8 cellular contexts compared by ENCODE assay signal in genomic region chr4:118669220-118669619, GRCh38. TPM values are rescaled to one million over a fixed set of nuclear protein-coding genes. Genes with fewer than 3 reads are reported as not detected.
A peak's percentile ranks its signal among the peaks of the same experiment; 100 is the strongest.
DNase-seq lines count a peak whose midpoint lies in the region; ATAC-seq and TF ChIP-seq lines count a peak whose summit lies in the region.
"Not testable (repeated sequence)": the region's sequence is repeated elsewhere in the genome, so short reads cannot be mapped to it uniquely, and the experiment has no call there.

No MANE protein-coding gene starts in this region.

- H3K18ac ChIP-seq in H9 (ENCODE audit: insufficient read length, low read depth, low read length): not testable (repeated sequence)

- H3K4me1 ChIP-seq in A673 (ENCODE audit: insufficient read depth, low read length, poor library complexity, severe bottlenecking); H9 (ENCODE audit: insufficient read depth, low read length); PC-3 (ENCODE audit: insufficient read depth, low read length): not testable (repeated sequence)

- CTCF ChIA-PET in A673 (lab: Charles Lee); PC-3 (lab: Charles Lee): not testable (repeated sequence)

- H2BK15ac ChIP-seq in H9 (ENCODE audit: low read depth, low read length): not testable (repeated sequence)

- in situ Hi-C loops in astrocyte of the cerebellum (cut with HindIII; ENCODE audit: low sequenced_read_pairs): not testable (repeated sequence)

- not testable (repeated sequence) for ATAC-seq in PC-3

- not testable (repeated sequence) for H2AK5ac ChIP-seq in H9 (ENCODE audit: insufficient read length, low read length)

- not testable (repeated sequence) for H3K9me2 ChIP-seq in PC-3 (replicated peaks; ENCODE audit: low read length)

- H4K8ac ChIP-seq in H9 (replicated peaks; ENCODE audit: insufficient read length, low read depth, low read length): not testable (repeated sequence)

- no CpG with 5 or more reads among the region's 1 CpG for WGBS in H9 (ENCODE audit: extremely low coverage, insufficient read length, low lambda C conversion rate)

- not testable (repeated sequence) for H3T11ph ChIP-seq in H9 (ENCODE audit: low read length)

- H2BK20ac ChIP-seq in H9 (ENCODE audit: low read depth, low read length, poor library complexity, severe bottlenecking): not testable (repeated sequence)

- H3K4me2 ChIP-seq in H9 (ENCODE audit: insufficient read depth, insufficient read length, low read length); PC-3 (ENCODE audit: low read length): not testable (repeated sequence)

- not testable (repeated sequence) for H3K9me3 ChIP-seq in A673 (ENCODE audit: low read depth, low read length, poor library complexity, severe bottlenecking); H9 (ENCODE audit: control insufficient read depth, low read depth, low read length); PC-3 (ENCODE audit: low read length)

- H3K4ac ChIP-seq in H9 (ENCODE audit: low read depth, low read length): not testable (repeated sequence)

- not testable (repeated sequence) for H3K79me1 ChIP-seq in H9 (ENCODE audit: insufficient read depth, low read depth, low read length, poor library complexity, severe bottlenecking)

- H3K27ac Mint-ChIP-seq in H9: not testable (repeated sequence)

- POLR2A ChIA-PET in A673 (lab: Charles Lee; ENCODE audit: low non-redundant PET); PC-3 (lab: Charles Lee; ENCODE audit: unreplicated experiment): not testable (repeated sequence)

- not testable (repeated sequence) for H3K27me3 ChIP-seq in A673 (replicated peaks; ENCODE audit: insufficient read depth, low read depth, low read length, poor library complexity); H9 (ENCODE audit: insufficient read depth, low read length); PC-3 (ENCODE audit: low read length)

- TF ChIP-seq CTCF in A673 (conservative IDR thresholded peaks at IDR 0.05; ENCODE audit: low read depth, low read length); H9 (conservative IDR thresholded peaks at IDR 0.05); PC-3 (conservative IDR thresholded peaks at IDR 0.05; ENCODE audit: low read depth, low read length); astrocyte of the cerebellum (IDR thresholded peaks at IDR 0.05; ENCODE audit: low read depth, low read length, missing control alignments); fibroblast of the aortic adventitia (IDR thresholded peaks at IDR 0.05; ENCODE audit: insufficient read depth, low read length): not testable (repeated sequence)

- not testable (repeated sequence) for H4K91ac ChIP-seq in H9 (ENCODE audit: insufficient read length, low read depth, low read length)

- not testable (repeated sequence) for H3K23ac ChIP-seq in H9 (ENCODE audit: insufficient read length, low read depth, low read length)

- not testable (repeated sequence) for H3K14ac ChIP-seq in H9 (ENCODE audit: insufficient read depth, low read length)

- H3K27ac ChIP-seq in A673 (ENCODE audit: low read depth, low read length, poor library complexity, severe bottlenecking); H9 (ENCODE audit: insufficient read length, low read depth, low read length); PC-3 (ENCODE audit: low read length): not testable (repeated sequence)

- DNase-seq in A673 (ENCODE audit: low spot score) (peak; percentile 85), H9 (peak; percentile 84), PC-3 (peak; percentile 70), astrocyte of the cerebellum (ENCODE audit: low read depth) (peak; percentile 68), fibroblast of the aortic adventitia (ENCODE audit: low read depth) (peak; percentile 82), lung microvascular endothelial cell (ENCODE audit: low read depth in 2 of 2) (peak; percentile 70 to 83)
- DNase-seq in activated CD4-positive, alpha-beta T cell treated with anti-CD3 and anti-CD28 coated beads, Interleukin-2, amount 50 U/mL, for 1 hour: peak; percentile 51
- peak; percentile 16 for DNase-seq in stimulated activated CD4-positive, alpha-beta T cell treated with anti-CD3 and anti-CD28 coated beads, Interleukin-12 subunit alpha, Interleukin-12 subunit beta, amount 100 ng/mL, for 4 hours

- not testable (repeated sequence) for H3K27me3 Mint-ChIP-seq in H9 (ENCODE audit: low read depth)

- not testable (repeated sequence) for H3K4me1 Mint-ChIP-seq in H9

- H3F3A ChIP-seq in PC-3 (ENCODE audit: low read length, unreplicated experiment): not testable (repeated sequence)

- H3K79me2 ChIP-seq in H9 (ENCODE audit: insufficient read depth, low read length); PC-3 (ENCODE audit: low read length): not testable (repeated sequence)

- not testable (repeated sequence) for H3K9ac ChIP-seq in H9 (ENCODE audit: extremely low read depth, insufficient read length, low read length); PC-3 (ENCODE audit: low read length)

- not testable (repeated sequence) for H4K5ac ChIP-seq in H9 (ENCODE audit: insufficient read length, low read depth, low read length)

- H2BK12ac ChIP-seq in H9 (ENCODE audit: insufficient read length, low read depth, low read length): not testable (repeated sequence)

- not testable (repeated sequence) for BruUV-seq in A673 (replicated peaks; lab: Mats Ljungman, UMichigan); PC-3 (replicated peaks; lab: Mats Ljungman, UMichigan)

- not testable (repeated sequence) for H3K56ac ChIP-seq in H9 (ENCODE audit: insufficient read length, low read depth, low read length)

- H2BK5ac ChIP-seq in H9 (ENCODE audit: insufficient read length, low read length): not testable (repeated sequence)

- H3K36me3 Mint-ChIP-seq in H9 (ENCODE audit: insufficient read depth in 1 of 3, low read depth in 3 of 3): not testable (repeated sequence)

- H3K9me3 Mint-ChIP-seq in H9: not testable (repeated sequence)

- intact Hi-C loops in A673 (cut with micrococcal nuclease; ENCODE audit: unreplicated experiment): loop anchor here (10.0 kb wide), 1 partner anchor 296 kb away; no protein-coding TSS in a partner anchor
- intact Hi-C loops in PC-3 (cut with micrococcal nuclease): not testable (repeated sequence)

- not testable (repeated sequence) for H2BK120ac ChIP-seq in H9 (ENCODE audit: low read depth, low read length, poor library complexity, severe bottlenecking)

- H3K4me3 Mint-ChIP-seq in H9: not testable (repeated sequence)

- not testable (repeated sequence) for H3K4me3 ChIP-seq in A673 (ENCODE audit: low read depth, low read length, poor library complexity, severe bottlenecking); PC-3 (ENCODE audit: low read length); astrocyte of the cerebellum (ENCODE audit: low read depth, low read length); fibroblast of the aortic adventitia (ENCODE audit: low read depth, low read length)

- H4K20me1 ChIP-seq in H9 (ENCODE audit: control insufficient read depth, insufficient read depth, insufficient read length); PC-3 (ENCODE audit: low read length): not testable (repeated sequence)

- not testable (repeated sequence) for H2AFZ ChIP-seq in H9 (ENCODE audit: low read length); PC-3 (ENCODE audit: low read length)

- not testable (repeated sequence) for H3K36me3 ChIP-seq in A673 (ENCODE audit: insufficient read depth, low read length, poor library complexity, severe bottlenecking); PC-3 (ENCODE audit: low read depth, low read length)

- not testable (repeated sequence) for H3K23me2 ChIP-seq in H9 (ENCODE audit: insufficient read length, low read depth, low read length, poor library complexity, severe bottlenecking)

RNA-seq across cellular contexts. Expression of gene METTL14, which starts 16.0 kb away (rescaled TPM):
- total RNA-seq in A673 (2021) (51.6 and 57.6 TPM in 2 replicates), H9 (2021) (52.7 and 53.3 TPM in 2 replicates), PC-3 (2014; rRNA removed) (9.5 and 15.4 TPM in 2 replicates), fibroblast of the aortic adventitia (ENCODE audit: low replicate concordance) (18.8 and 27.5 TPM in 2 replicates), lung microvascular endothelial cell (8.7 and 8.9 TPM in 2 replicates)

Comparison
In these comparisons a context has a peak if more than half of its experiments do, and no peak if none do; other contexts are left out.
1. DNase-seq: peak in every context shown above with its lines; median percentile 85 in A673; 84 in H9; 82 in fibroblast of the aortic adventitia; 76 in lung microvascular endothelial cell; 70 in PC-3; 68 in astrocyte of the cerebellum; 51 in activated CD4-positive, alpha-beta T cell treated with anti-CD3 and anti-CD28 coated beads, Interleukin-2, amount 50 U/mL, for 1 hour; 16 in stimulated activated CD4-positive, alpha-beta T cell treated with anti-CD3 and anti-CD28 coated beads, Interleukin-12 subunit alpha, Interleukin-12 subunit beta, amount 100 ng/mL, for 4 hours.